Comparison of ENCODE assay signal across 8 cellular contexts in genomic region chr9:99906403-99907207, GRCh38. TPM values are rescaled to one million over a fixed set of nuclear protein-coding genes. Genes with fewer than 3 reads are reported as not detected.
A peak's percentile ranks its signal among the peaks of the same experiment; 100 is the strongest.
DNase-seq lines count a peak whose midpoint lies in the region; ATAC-seq, FAIRE-seq and TF ChIP-seq lines count a peak whose summit lies in the region.

TSS of gene STX17 (plus strand) at chr9:99906654. CDS start at chr9:99915240, 8,586 bp downstream.

- peak; percentile 76 for TF ChIP-seq POLR2A in GM10847 (IDR thresholded peaks at IDR 0.05; ENCODE audit: extremely low read depth, insufficient read length)

- no peak for FAIRE-seq in urothelium cell line (lab: Jason Lieb, UNC)

- ATAC-seq in HG02571 (IDR thresholded peaks at IDR 0.05; ENCODE audit: unreplicated experiment) (peak; percentile 86), left ventricle myocardium superior (peak; percentile 99)

- H3K4me1 Mint-ChIP-seq in T-helper 1 cell treated with Interleukin-12 subunit alpha and Interleukin-12 subunit beta and Interleukin-4 antibody, amounts not matched to agents 30 μg/mL and 1 μg/mL, for 36 hours (ENCODE audit: low read depth) = peaks cover 20% of the 10 kb centered on the region

- H3K27ac Mint-ChIP-seq in T-helper 1 cell treated with Interleukin-12 subunit alpha and Interleukin-12 subunit beta and Interleukin-4 antibody, amounts not matched to agents 30 μg/mL and 1 μg/mL, for 36 hours = peak within 1 kb of the TSS; percentile 98

- DNase-seq in NCI-H1048 (lab: John Stamatoyannopoulos, UW) (peak; percentile 39), amniotic stem cell (lab: John Stamatoyannopoulos, UW) (peak; percentile 66), left ventricle myocardium superior (peak; percentile 88), pulmonary artery endothelial cell (ENCODE audit: low read depth, low spot score) (peak; percentile 24), urothelium cell line (ENCODE audit: low spot score) (peak; percentile 92)

- peaks cover 21% of the 10 kb centered on the region for H3K27me3 Mint-ChIP-seq in T-helper 1 cell treated with Interleukin-12 subunit alpha and Interleukin-12 subunit beta and Interleukin-4 antibody, amounts not matched to agents 30 μg/mL and 1 μg/mL, for 36 hours (ENCODE audit: low read depth)

- intact Hi-C loops in left ventricle myocardium superior (cut with micrococcal nuclease) = no loop called here

- H3K9me3 Mint-ChIP-seq in T-helper 1 cell treated with Interleukin-12 subunit alpha and Interleukin-12 subunit beta and Interleukin-4 antibody, amounts not matched to agents 30 μg/mL and 1 μg/mL, for 36 hours = no peaks in the 10 kb centered on the region

- peak within 1 kb of the TSS; percentile 95 for H3K4me3 Mint-ChIP-seq in T-helper 1 cell treated with Interleukin-12 subunit alpha and Interleukin-12 subunit beta and Interleukin-4 antibody, amounts not matched to agents 30 μg/mL and 1 μg/mL, for 36 hours

- H3K36me3 Mint-ChIP-seq in T-helper 1 cell treated with Interleukin-12 subunit alpha and Interleukin-12 subunit beta and Interleukin-4 antibody, amounts not matched to agents 30 μg/mL and 1 μg/mL, for 36 hours (ENCODE audit: low read depth) = peaks cover 5% of the 10 kb centered on the region

RNA-seq across cellular contexts. Expression of gene STX17, which starts in this region (rescaled TPM):
- total RNA-seq in left ventricle myocardium superior (25.1 TPM), pulmonary artery endothelial cell (12.9 and 16.7 TPM in 2 replicates)

Comparison
In these comparisons a context has a peak if more than half of its experiments do, and no peak if none do; other contexts are left out.
1. Peak in every context shown above with its lines: DNase-seq and ATAC-seq.
2. DNase-seq: peak in every context shown above with its lines; median percentile 92 in urothelium cell line; 88 in left ventricle myocardium superior; 66 in amniotic stem cell; 39 in NCI-H1048; 24 in pulmonary artery endothelial cell.